In the genomic region with DNA sequence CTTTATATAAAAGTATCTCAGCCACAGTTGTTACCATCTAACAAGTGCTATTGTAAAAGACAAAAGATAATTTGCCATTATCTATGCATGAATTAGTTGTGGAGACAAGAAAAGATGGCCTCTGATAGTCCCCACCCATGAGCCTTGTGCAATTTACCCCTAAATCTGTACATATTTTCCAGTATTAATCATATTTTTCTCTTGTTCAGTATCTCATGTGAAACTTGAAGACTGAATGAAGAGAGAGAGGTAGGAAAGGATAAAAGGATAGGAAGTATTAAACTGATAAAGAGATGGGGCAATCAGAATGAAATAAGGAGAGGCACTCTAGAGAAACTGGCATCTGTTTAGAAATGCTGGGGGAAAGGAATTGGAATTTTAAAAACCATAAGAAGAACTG, we compare ENCODE assay signal across 1 cellular context.
TF ChIP-seq lines count a peak whose summit lies in the region.

No MANE protein-coding gene starts in this region.

TF ChIP-seq in GM23338, 12 proteins besides CTCF, POLR2A, EP300 and RAD21 (continued from another document):
- no peak for TF ChIP-seq REST (IDR thresholded peaks at IDR 0.05; ENCODE audit: unreplicated experiment)
- no peak for TF ChIP-seq STAT1 (IDR thresholded peaks at IDR 0.05; ENCODE audit: unreplicated experiment)
- TF ChIP-seq ZNF114 (CRISPR knock-in tag; IDR thresholded peaks at IDR 0.05), result no peak
- TF ChIP-seq JUNB (IDR thresholded peaks at IDR 0.05; ENCODE audit: unreplicated experiment), result no peak
- no peak for TF ChIP-seq ZNF462 (CRISPR knock-in tag; IDR thresholded peaks at IDR 0.05)
- no peak for TF ChIP-seq ETS1 (IDR thresholded peaks at IDR 0.05)
TF ChIP-seq in GM23338: peak in this region for 0.
